Comparison of ENCODE assay signal across 27 cellular contexts in the genomic region with DNA sequence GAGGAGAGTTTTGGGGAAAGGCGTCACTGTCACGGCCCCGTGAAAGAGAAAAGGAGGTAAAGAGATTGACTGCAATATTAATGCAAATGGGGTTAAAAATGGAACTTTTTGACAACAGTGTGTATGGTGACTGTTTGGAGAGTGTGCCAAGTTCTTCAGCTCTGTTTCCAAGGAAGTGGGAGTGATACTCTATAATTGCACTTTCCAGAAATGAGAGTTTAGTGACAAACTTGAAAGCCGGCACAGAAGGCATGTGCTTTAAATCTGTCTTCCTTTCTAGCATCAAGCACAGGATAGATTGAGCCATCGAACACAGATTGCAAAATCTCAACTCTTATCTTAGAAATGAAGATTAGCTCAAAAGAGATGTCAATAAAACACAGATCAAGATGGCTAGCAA. TPM values are rescaled to one million over a fixed set of nuclear protein-coding genes. Genes with fewer than 3 reads are reported as not detected.
A peak's percentile ranks its signal among the peaks of the same experiment; 100 is the strongest.
DNase-seq lines count a peak whose midpoint lies in the region; ATAC-seq, FAIRE-seq and TF ChIP-seq lines count a peak whose summit lies in the region.
"Had no signal": no experiment of that assay in that cellular context is flagged by ENCODE, and none has a peak within 500 bp of the region (broad histone marks: within the 10 kb centered on the region; RNA-seq: fewer than 3 reads in every experiment).

No MANE protein-coding gene starts in this region.

- no peak overlapping the region for H2AK5ac ChIP-seq in H1 (ENCODE audit: low read depth, low read length)

- peaks cover 0 to 12% of the 10 kb centered on the region in 2 donors for H3K4me1 ChIP-seq in right atrium auricular region
- H3K4me1 ChIP-seq in H1 (replicated peaks in 1 of 4; ENCODE audit: control insufficient read depth in 3 of 4, insufficient read depth in 4 of 4, low read length in 3 of 4): peaks cover 0 to 6% (median 3%) of the 10 kb centered on the region in 4 experiments; a peak in 4 of 7 replicates
- H3K4me1 ChIP-seq: BE2C had no signal

- H3K4me3 ChIP-seq in right atrium auricular region: no peak overlapping the region
- H3K4me3 ChIP-seq in H1 (ENCODE audit: extremely low read depth in 1 of 4, insufficient read depth in 2 of 4, low read depth in 3 of 4, low read length in 4 of 4): no peak overlapping the region
- H3K4me3 ChIP-seq: left ventricle myocardium inferior, PC-9, right lobe of liver, upper lobe of left lung had no signal

- H2BK20ac ChIP-seq in H1 (ENCODE audit: low read length): no peak overlapping the region

- TF ChIP-seq RAD21 in H1 (IDR thresholded peaks at IDR 0.05 in 1 of 2, conservative IDR thresholded peaks at IDR 0.05 in 1 of 2; ENCODE audit: low read depth in 2 of 2, low read length in 2 of 2): no peak

- H3K9me3 ChIP-seq in right atrium auricular region (no peaks in the 10 kb centered on the region), H1 (ENCODE audit: insufficient read depth in 2 of 2, low read depth in 1 of 2, low read length in 1 of 2) (no peaks in the 10 kb centered on the region)
- H3K9me3 ChIP-seq: BE2C, left ventricle myocardium inferior, right lobe of liver, upper lobe of left lung had no signal

- H2BK12ac ChIP-seq in H1 (ENCODE audit: low read depth, low read length): no peak overlapping the region

- WGBS in H1 (ENCODE audit: extremely low coverage in 1 of 2, insufficient coverage in 1 of 2, insufficient read length in 1 of 2, insufficient replicate concordance in 2 of 2, low coverage in 1 of 2, low lambda C conversion rate in 2 of 2, missing lambda C conversion rate in 1 of 2), 2 experiments: 96% methylated on average over 5 of the region's 5 CpGs; no CpG with 5 or more reads in 1 of the 2 experiments

- DNase-seq in left ventricle myocardium superior: no peak
- DNase-seq in right atrium auricular region (ENCODE audit: low spot score): no peak
- DNase-seq in H1 (ENCODE audit: low read depth in 1 of 2, low spot score in 2 of 2): no peak
- DNase-seq in mesothelial cell of epicardium (ENCODE audit: low spot score in 2 of 2, unreplicated experiment in 2 of 2): peak in 1 of 2 experiments; percentile 0
- DNase-seq in natural killer cell: no peak
- no peak for DNase-seq in AG20443 (ENCODE audit: low spot score)
- DNase-seq: activated CD8-positive, alpha-beta memory T cell treated with anti-CD3 and anti-CD28 coated beads, Interleukin-2, amount 10 ng/mL, durations not matched to agents 7 days and 5 days; activated naive CD4-positive, alpha-beta T cell; activated T-cell treated with anti-CD3 and anti-CD28 coated beads, Interleukin-2, amount 50 U/mL, for 48 hours; BE2C; CD8-positive, alpha-beta T cell; DMS 273 treated with DMSO at 0.1 percent for 48 hours; HCEC 1CT; immature natural killer cell; left ventricle myocardium inferior; NCI-H2107; NCI-H345; NCI-H69; PC-9; posterior cingulate gyrus; right lobe of liver; stimulated activated CD4-positive, alpha-beta T cell treated with anti-CD3 and anti-CD28 coated beads, Interleukin-4, amount 100 ng/mL, for 24 hours; T-helper 2 cell; upper lobe of left lung had no signal

- H3K79me2 ChIP-seq in H1 (ENCODE audit: control insufficient read depth in 1 of 2, insufficient read depth in 2 of 2, low read length in 2 of 2): no peaks in the 10 kb centered on the region

- peaks cover 13% of the 10 kb centered on the region for H3K27me3 Mint-ChIP-seq in mesothelial cell of epicardium (ENCODE audit: low read depth)
- peaks cover 13 to 20% of the 10 kb centered on the region in 2 donors for H3K27me3 Mint-ChIP-seq in natural killer cell (ENCODE audit: low read depth in 2 of 2)

- H2BK120ac ChIP-seq in H1 (replicated peaks; ENCODE audit: low read depth, low read length): no peak overlapping the region

- H3K4me1 Mint-ChIP-seq in mesothelial cell of epicardium: peaks cover 11% of the 10 kb centered on the region
- no peaks in the 10 kb centered on the region for H3K4me1 Mint-ChIP-seq in natural killer cell
- H3K4me1 Mint-ChIP-seq: activated CD8-positive, alpha-beta memory T cell treated with anti-CD3 and anti-CD28 coated beads, Interleukin-2, amount 10 ng/mL, durations not matched to agents 7 days and 5 days; immature natural killer cell had no signal

- no peak overlapping the region for H3K56ac ChIP-seq in H1 (replicated peaks; ENCODE audit: insufficient read length, low read depth, low read length)

- no peak overlapping the region for H2BK15ac ChIP-seq in H1 (ENCODE audit: low read length)

- H3K4ac ChIP-seq in H1 (replicated peaks; ENCODE audit: insufficient read length, low read depth, low read length): no peak overlapping the region

- CTCF ChIA-PET in H1 (lab: Charles Lee; ENCODE audit: partially characterized antibody): interaction anchor here (0.6 to 2.4 kb wide), 10 partner anchors 10 to 1823 kb away, joined by 3 to 7 read pairs (median 4); no protein-coding TSS in a partner anchor

- no peak overlapping the region for H3K14ac ChIP-seq in H1 (ENCODE audit: insufficient read length)

- no peak overlapping the region for H3K23ac ChIP-seq in H1 (ENCODE audit: insufficient read length)

- H3K36me3 Mint-ChIP-seq in mesothelial cell of epicardium: no peaks in the 10 kb centered on the region
- H3K36me3 Mint-ChIP-seq in natural killer cell: no peaks in the 10 kb centered on the region
- H3K36me3 Mint-ChIP-seq: activated CD8-positive, alpha-beta memory T cell treated with anti-CD3 and anti-CD28 coated beads, Interleukin-2, amount 10 ng/mL, durations not matched to agents 7 days and 5 days; CD8-positive, alpha-beta T cell had no signal

- H4K20me1 ChIP-seq in H1 (replicated peaks in 1 of 2; ENCODE audit: control insufficient read depth in 1 of 2, insufficient read depth in 2 of 2, low read length in 2 of 2): no peaks in the 10 kb centered on the region

- H3K27ac ChIP-seq in right atrium auricular region: no peak overlapping the region
- H3K27ac ChIP-seq in H1 (ENCODE audit: low read depth, low read length): no peak overlapping the region
- H3K27ac ChIP-seq: PC-9, right lobe of liver, upper lobe of left lung had no signal

- H3K9me3 Mint-ChIP-seq in mesothelial cell of epicardium (no peaks in the 10 kb centered on the region), natural killer cell (no peaks in the 10 kb centered on the region)
- H3K9me3 Mint-ChIP-seq: CD8-positive, alpha-beta T cell; immature natural killer cell had no signal

- H3K18ac ChIP-seq in H1 (ENCODE audit: extremely low read depth, low read length): no peak overlapping the region

- ATAC-seq in left ventricle myocardium superior (peak; percentile 25), natural killer cell (no peak), GM19455 (IDR thresholded peaks at IDR 0.05; ENCODE audit: unreplicated experiment) (no peak), HG02642 (IDR thresholded peaks at IDR 0.05; ENCODE audit: poor library complexity, unreplicated experiment) (no peak)
- ATAC-seq: activated CD8-positive, alpha-beta memory T cell treated with anti-CD3 and anti-CD28 coated beads, Interleukin-2, amount 10 ng/mL, durations not matched to agents 7 days and 5 days; CD8-positive, alpha-beta T cell had no signal

- POLR2A ChIA-PET in H1 (lab: Charles Lee; ENCODE audit: partially characterized antibody): no interaction called here

- no peak for TF ChIP-seq POLR2A in H1 (IDR thresholded peaks at IDR 0.05; ENCODE audit: control extremely low read depth in 1 of 2, low read depth in 2 of 2, low read length in 2 of 2)

- H3K27ac Mint-ChIP-seq in mesothelial cell of epicardium (peak overlapping the region; percentile 31), natural killer cell (no peak overlapping the region)
- H3K27ac Mint-ChIP-seq: activated CD8-positive, alpha-beta memory T cell treated with anti-CD3 and anti-CD28 coated beads, Interleukin-2, amount 10 ng/mL, durations not matched to agents 7 days and 5 days; CD8-positive, alpha-beta T cell; immature natural killer cell had no signal

- no peak overlapping the region for H4K5ac ChIP-seq in H1 (ENCODE audit: insufficient read length, low read depth, low read length)

- no peak overlapping the region for H4K91ac ChIP-seq in H1 (replicated peaks; ENCODE audit: insufficient read length, low read length)

- FAIRE-seq in H1 (lab: Jason Lieb, UNC): peak; percentile 39
- FAIRE-seq: A204.1 had no signal

- no peak for TF ChIP-seq EP300 in H1 (IDR thresholded peaks at IDR 0.05; ENCODE audit: borderline replicate concordance in 1 of 2, low read depth in 2 of 2, low read length in 2 of 2)

- H3K4me3 Mint-ChIP-seq in mesothelial cell of epicardium (no peak overlapping the region), natural killer cell (no peak overlapping the region)
- H3K4me3 Mint-ChIP-seq: activated CD8-positive, alpha-beta memory T cell treated with anti-CD3 and anti-CD28 coated beads, Interleukin-2, amount 10 ng/mL, durations not matched to agents 7 days and 5 days; CD8-positive, alpha-beta T cell; immature natural killer cell had no signal

- no peak for TF ChIP-seq CTCF in right atrium auricular region (IDR thresholded peaks at IDR 0.05)
- no peak for TF ChIP-seq CTCF in H1 (IDR thresholded peaks at IDR 0.05; ENCODE audit: control extremely low read depth in 1 of 3, insufficient read depth in 1 of 3, low read depth in 1 of 3, low read length in 3 of 3)
- TF ChIP-seq CTCF in mesothelial cell of epicardium (IDR thresholded peaks at IDR 0.05; ENCODE audit: unreplicated experiment): no peak
- no peak for TF ChIP-seq CTCF in natural killer cell (IDR thresholded peaks at IDR 0.05)

- H3K36me3 ChIP-seq in right atrium auricular region (no peaks in the 10 kb centered on the region), H1 (ENCODE audit: control insufficient read depth in 2 of 4, insufficient read depth in 4 of 4, low read length in 3 of 4) (no peaks in the 10 kb centered on the region)
- H3K36me3 ChIP-seq: BE2C, left ventricle myocardium inferior, upper lobe of left lung had no signal

- H3K27me3 ChIP-seq in right atrium auricular region (no peaks in the 10 kb centered on the region), H1 (replicated peaks in 1 of 4; ENCODE audit: control insufficient read depth in 3 of 4, extremely low read depth in 1 of 4, insufficient read depth in 3 of 4, low read length in 3 of 4) (peaks cover 0 to 3% (median 0%) of the 10 kb centered on the region in 4 experiments; a peak in 1 of 7 replicates)
- H3K27me3 ChIP-seq: BE2C, right lobe of liver, upper lobe of left lung had no signal

- no peak overlapping the region for H2BK5ac ChIP-seq in H1 (ENCODE audit: low read depth, low read length)

- H4K8ac ChIP-seq in H1 (ENCODE audit: extremely low read depth, insufficient read depth, low read length): no peak overlapping the region

- no peak overlapping the region for H3K9ac ChIP-seq in H1 (replicated peaks in 1 of 4; ENCODE audit: extremely low read depth in 1 of 4, low read depth in 3 of 4, low read length in 3 of 4)

- no peak overlapping the region for H3K4me2 ChIP-seq in H1 (ENCODE audit: insufficient read depth in 1 of 2, low read depth in 2 of 2, low read length in 2 of 2)
- H3K4me2 ChIP-seq: PC-9 had no signal

- no peaks in the 10 kb centered on the region for H3K23me2 ChIP-seq in H1 (ENCODE audit: low read depth, low read length)

- intact Hi-C loops in left ventricle myocardium superior (cut with micrococcal nuclease) (no loop called here), natural killer cell (cut with micrococcal nuclease) (no loop called here)

- no peak overlapping the region for H2AFZ ChIP-seq in H1 (ENCODE audit: low read length)
- H2AFZ ChIP-seq: PC-9 had no signal

- H3K79me1 ChIP-seq in H1 (ENCODE audit: low read depth, low read length): no peaks in the 10 kb centered on the region

RNA-seq across cellular contexts. Expression of gene SNRPA1, which starts 51.9 kb away (rescaled TPM):
- 27.5 TPM for total RNA-seq in left ventricle myocardium superior
- total RNA-seq in right atrium auricular region: 10 to 100 TPM; 21.4 to 24.9 TPM
- 214 and 221 TPM in 2 replicates for total RNA-seq in H1 (2021; fragmentation: NEBNext Ultra II Directional; extraction: Animal tissue kit (Norgen Biotek cat#: 25700))
- polyA plus RNA-seq in H1 (2011; rRNA removed): 140 and 143 TPM in 2 replicates
- polyA plus RNA-seq in H1 (2011; cell fraction: cytosol; rRNA removed): 226 TPM
- 37.4 TPM for polyA plus RNA-seq in H1 (2011; cell fraction: nucleus; rRNA removed)
- 168 to 211 TPM (median 174 TPM) in 4 replicates for polyA plus RNA-seq in H1 (2012, experiment 1 of 2)
- polyA plus RNA-seq in H1 (2012, experiment 2 of 2): 66.1 TPM
- polyA plus RNA-seq in H1 (2013, experiment 1 of 2): 160 TPM
- polyA plus RNA-seq in H1 (2013, experiment 2 of 2): 163 TPM
- 46.8 and 53.6 TPM in 2 replicates for polyA minus RNA-seq in H1 (2011; rRNA and poly(A)+ RNA removed)
- polyA minus RNA-seq in H1 (2011; cell fraction: cytosol; rRNA and poly(A)+ RNA removed): 59.4 TPM
- polyA minus RNA-seq in H1 (2011; cell fraction: nucleus; rRNA and poly(A)+ RNA removed): 34.4 TPM
- total RNA-seq in mesothelial cell of epicardium: 82.2 to 86.2 TPM (median 82.8 TPM) in 3 replicates
- total RNA-seq in natural killer cell: 100 to 1,000 TPM; 146 to 174 (median 167) TPM
